ENCODE assay signal across 27 cellular contexts in the genomic region with DNA sequence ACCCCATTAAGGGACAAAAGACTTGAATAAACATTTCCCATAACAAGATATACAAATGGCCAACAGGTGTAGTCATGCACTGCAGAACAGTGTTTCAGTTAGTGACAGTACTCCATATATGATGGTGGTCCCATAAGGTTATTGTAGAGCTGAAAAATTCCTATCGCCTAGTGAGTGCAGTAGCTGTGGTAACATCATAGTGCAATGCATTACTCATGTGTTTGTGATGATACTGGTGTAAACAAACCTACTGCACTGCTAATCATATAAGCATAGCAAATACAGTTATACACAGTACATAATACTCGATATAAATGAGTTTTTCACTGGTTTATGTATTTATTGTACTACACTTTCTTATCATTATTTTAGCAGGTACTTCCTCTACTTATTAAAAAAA.
"Had no signal": no experiment of that assay in that cellular context is flagged by ENCODE, and none has a peak within 500 bp of the region (broad histone marks: within the 10 kb centered on the region; RNA-seq: fewer than 3 reads in every experiment).

No MANE protein-coding gene starts in this region.

- FAIRE-seq: astrocyte, TTC549 had no signal

- H3K4me3 ChIP-seq: cardiac muscle cell, PC-9, SK-N-MC had no signal

- H3K27me3 ChIP-seq: cardiac muscle cell had no signal

- H3K36me3 ChIP-seq: cardiac muscle cell had no signal

- DNase-seq: activated B cell treated with CpG ODN at 0.5 μM for 24 hours; activated CD4-positive, alpha-beta T cell treated with anti-CD3 and anti-CD28 coated beads for 1 hour; activated CD4-positive, alpha-beta T cell treated with anti-CD3 and anti-CD28 coated beads, Interleukin-2, amount 10 ng/mL, durations not matched to agents 24 days and 14 days; activated CD4-positive, alpha-beta T cell treated with anti-CD3 and anti-CD28 coated beads, Interleukin-2, amount 50 U/mL, for 48 hours; activated CD8-positive, alpha-beta memory T cell treated with anti-CD3 and anti-CD28 coated beads, Interleukin-2, amount 10 ng/mL, durations not matched to agents 7 days and 5 days; activated effector memory CD4-positive, alpha-beta T cell treated with Interleukin-2 at 50 U/mL for 16 hours; activated naive CD4-positive, alpha-beta T cell; activated T-cell treated with anti-CD3 and anti-CD28 coated beads, Interleukin-2, amount 50 U/mL, for 24 hours; amygdala; KG1; NCI-H1092; NCI-H1436; NCI-H1694 treated with DMSO at 0.1 percent for 48 hours; NCI-H2029 treated with DMSO at 0.1 percent for 48 hours; NCI-H2171; NCI-H2227 treated with DMSO at 0.1 percent for 48 hours; NCI-H446 treated with DMSO at 0.1 percent for 48 hours; NCI-H526; PC-9; SIG-M5; T-cell; T-helper 2 cell; T1000 had no signal

- ATAC-seq: activated CD8-positive, alpha-beta memory T cell treated with anti-CD3 and anti-CD28 coated beads, Interleukin-2, amount 10 ng/mL, durations not matched to agents 7 days and 5 days; T-cell had no signal

- H3K27ac ChIP-seq: cardiac muscle cell, PC-9, SK-N-MC had no signal
